Comparison of ENCODE assay signal across 8 cellular contexts in genomic region chr10:93702278-93703001, GRCh38. TPM values are rescaled to one million over a fixed set of nuclear protein-coding genes. Genes with fewer than 3 reads are reported as not detected.
A peak's percentile ranks its signal among the peaks of the same experiment; 100 is the strongest.
DNase-seq lines count a peak whose midpoint lies in the region; FAIRE-seq and TF ChIP-seq lines count a peak whose summit lies in the region.

Gene FRA10AC1, minus strand, starts transcription at chr10:93702592. Its CDS starts 2,486 bp downstream, at chr10:93700106.

- H3K27ac ChIP-seq in subcutaneous abdominal adipose tissue (ENCODE audit: low read depth, low read length), result peak within 1 kb of the TSS; percentile 84

- H3K9ac ChIP-seq in subcutaneous abdominal adipose tissue (ENCODE audit: low read length in 5 of 5), result peak within 1 kb of the TSS; percentile 76 to 95 (median 93)

- peak within 1 kb of the TSS; percentile 75 for H3K4me3 ChIP-seq in H7 (ENCODE audit: insufficient read depth, low read depth, low read length)
- peak within 1 kb of the TSS; percentile 76 for H3K4me3 ChIP-seq in neuron (ENCODE audit: low read length)
- H3K4me3 ChIP-seq in subcutaneous abdominal adipose tissue (ENCODE audit: low read depth in 1 of 5, low read length in 5 of 5), result peak within 1 kb of the TSS; percentile 69 to 99 (median 93)

- FAIRE-seq in frontal cortex (lab: Jason Lieb, UNC), result no peak

- H3K36me3 ChIP-seq in H7 (replicated peaks; ENCODE audit: control insufficient read depth, insufficient read depth, low read length) (no peaks in the 10 kb centered on the region; the same call in none of the 2 replicates), neuron (ENCODE audit: insufficient read depth, low read length) (peaks cover 10% of the 10 kb centered on the region), subcutaneous abdominal adipose tissue (ENCODE audit: control insufficient read depth in 5 of 5, insufficient read depth in 5 of 5, low read length in 5 of 5) (peaks cover 5 to 20% (median 15%) of the 10 kb centered on the region in 5 donors)

- peak; percentile 77 for TF ChIP-seq POLR2A in Raji (IDR thresholded peaks at IDR 0.05; ENCODE audit: insufficient read depth, low read depth, low read length)

- DNase-seq in GDM1 (lab: John Stamatoyannopoulos, UW) (peak; percentile 85), H7 (peak; percentile 83), M059J (ENCODE audit: low read depth) (peak; percentile 81), activated gamma-delta T cell (lab: John Stamatoyannopoulos, UW) (peak; percentile 59), frontal cortex (ENCODE audit: low spot score in 2 of 2) (peak; percentile 70 to 81)

- peak within 1 kb of the TSS; percentile 97 for H2AFZ ChIP-seq in neuron (ENCODE audit: low read depth, low read length)

- H3K4me1 ChIP-seq in neuron (ENCODE audit: insufficient read depth, low read length) (peaks cover 16% of the 10 kb centered on the region), subcutaneous abdominal adipose tissue (ENCODE audit: control insufficient read depth in 5 of 5, insufficient read depth in 5 of 5, low read length in 5 of 5) (peaks cover 6 to 20% (median 17%) of the 10 kb centered on the region in 5 donors)

- H3K9me3 ChIP-seq in neuron (ENCODE audit: low read length) (no peaks in the 10 kb centered on the region), subcutaneous abdominal adipose tissue (ENCODE audit: control insufficient read depth in 5 of 5, low read length in 5 of 5) (no peaks in the 10 kb centered on the region)

- H3K27me3 ChIP-seq in H7 (ENCODE audit: control insufficient read depth, insufficient read depth, low read length), result no peaks in the 10 kb centered on the region; the same call in 1 of the 2 replicates
- no peaks in the 10 kb centered on the region for H3K27me3 ChIP-seq in neuron (ENCODE audit: insufficient read depth, low read length)
- H3K27me3 ChIP-seq in subcutaneous abdominal adipose tissue (ENCODE audit: control insufficient read depth in 5 of 5, insufficient read depth in 4 of 5, low read length in 5 of 5), result no peaks in the 10 kb centered on the region

RNA-seq across cellular contexts. Expression of gene FRA10AC1, which starts in this region (rescaled TPM):
- total RNA-seq in H7 (2014; rRNA removed; shearing (Covaris generic)), result 4.8 and 9.2 TPM in 2 replicates
- 0.86 and 2.8 TPM in 2 replicates for total RNA-seq in M059J (2014; rRNA removed; shearing (Covaris generic))
- total RNA-seq in frontal cortex, result 18.8 TPM

Comparison
In these comparisons a context has a peak if more than half of its experiments do, and no peak if none do; other contexts are left out.
1. Peak in every context shown above with its lines: DNase-seq, H3K4me3 ChIP-seq and H3K27ac ChIP-seq.